ENCODE assay signal across 17 cellular contexts in the genomic region with DNA sequence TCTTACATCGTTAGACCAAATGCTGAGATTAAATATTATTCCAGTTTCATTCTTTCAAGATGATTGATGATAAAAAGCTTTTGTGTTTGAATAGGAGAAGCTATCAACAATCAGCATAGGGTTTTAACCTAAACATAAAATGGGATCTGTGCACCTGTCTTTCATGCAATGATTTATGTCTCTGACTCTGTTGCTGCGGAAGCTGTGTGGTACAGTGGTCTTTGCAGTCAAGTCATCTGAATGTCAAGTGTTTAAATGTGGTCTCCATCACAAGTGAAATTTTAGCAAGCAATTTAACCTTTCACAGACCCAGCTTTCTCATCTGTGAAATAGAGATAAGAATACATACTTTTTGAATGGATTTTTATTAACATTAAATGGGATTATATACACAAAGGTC.
DNase-seq lines count a peak whose midpoint lies in the region; ATAC-seq, FAIRE-seq and TF ChIP-seq lines count a peak whose summit lies in the region.
"Had no signal": no experiment of that assay in that cellular context is flagged by ENCODE, and none has a peak within 500 bp of the region (broad histone marks: within the 10 kb centered on the region; RNA-seq: fewer than 3 reads in every experiment).

No MANE protein-coding gene starts in this region.

- TF ChIP-seq POLR2A in erythroblast (IDR thresholded peaks at IDR 0.05; ENCODE audit: low read length): no peak

- H3K27ac Mint-ChIP-seq in activated naive CD8-positive, alpha-beta T cell treated with anti-CD3 and anti-CD28 coated beads, Interleukin-2, amount 10 ng/mL, durations not matched to agents 7 days and 5 days: no peak overlapping the region
- no peak overlapping the region for H3K27ac Mint-ChIP-seq in activated naive CD8-positive, alpha-beta T cell treated with anti-CD3 and anti-CD28 coated beads for 36 hours
- no peak overlapping the region for H3K27ac Mint-ChIP-seq in effector memory CD8-positive, alpha-beta T cell
- no peak overlapping the region for H3K27ac Mint-ChIP-seq in mesothelial cell of epicardium
- H3K27ac Mint-ChIP-seq: H9 had no signal

- H3K4me3 Mint-ChIP-seq in activated naive CD8-positive, alpha-beta T cell treated with anti-CD3 and anti-CD28 coated beads, Interleukin-2, amount 10 ng/mL, durations not matched to agents 7 days and 5 days: no peak overlapping the region
- H3K4me3 Mint-ChIP-seq in activated naive CD8-positive, alpha-beta T cell treated with anti-CD3 and anti-CD28 coated beads for 36 hours: no peak overlapping the region
- no peak overlapping the region for H3K4me3 Mint-ChIP-seq in effector memory CD8-positive, alpha-beta T cell
- H3K4me3 Mint-ChIP-seq in mesothelial cell of epicardium: no peak overlapping the region
- H3K4me3 Mint-ChIP-seq: CD8-positive, alpha-beta memory T cell; H9 had no signal

- H3K36me3 Mint-ChIP-seq in activated naive CD8-positive, alpha-beta T cell treated with anti-CD3 and anti-CD28 coated beads, Interleukin-2, amount 10 ng/mL, durations not matched to agents 7 days and 5 days: peaks cover 2% of the 10 kb centered on the region
- peaks cover 2% of the 10 kb centered on the region for H3K36me3 Mint-ChIP-seq in activated naive CD8-positive, alpha-beta T cell treated with anti-CD3 and anti-CD28 coated beads for 36 hours
- H3K36me3 Mint-ChIP-seq in effector memory CD8-positive, alpha-beta T cell (ENCODE audit: insufficient read depth): no peaks in the 10 kb centered on the region
- H3K36me3 Mint-ChIP-seq in mesothelial cell of epicardium: no peaks in the 10 kb centered on the region

- ATAC-seq in activated naive CD8-positive, alpha-beta T cell treated with anti-CD3 and anti-CD28 coated beads, Interleukin-2, amount 10 ng/mL, durations not matched to agents 7 days and 5 days (ENCODE audit: low read depth): peak; percentile 58
- ATAC-seq in effector memory CD8-positive, alpha-beta T cell (replicated peaks): no peak

- FAIRE-seq in colon (lab: Jason Lieb, UNC): peak; percentile 5
- FAIRE-seq: GM12892, GM19239 had no signal

- POLR2A ChIA-PET in activated naive CD8-positive, alpha-beta T cell treated with anti-CD3 and anti-CD28 coated beads, Interleukin-2, amount 10 ng/mL, durations not matched to agents 7 days and 5 days (lab: Charles Lee): interaction anchor here (1.0 kb wide), 1 partner anchor 26 kb away, joined by 3 read pairs; no protein-coding TSS in a partner anchor

- no peak for TF ChIP-seq CTCF in mesothelial cell of epicardium (IDR thresholded peaks at IDR 0.05; ENCODE audit: unreplicated experiment)

- peaks cover 7% of the 10 kb centered on the region for H3K9me3 Mint-ChIP-seq in activated naive CD8-positive, alpha-beta T cell treated with anti-CD3 and anti-CD28 coated beads, Interleukin-2, amount 10 ng/mL, durations not matched to agents 7 days and 5 days
- peaks cover 10% of the 10 kb centered on the region for H3K9me3 Mint-ChIP-seq in activated naive CD8-positive, alpha-beta T cell treated with anti-CD3 and anti-CD28 coated beads for 36 hours
- H3K9me3 Mint-ChIP-seq in effector memory CD8-positive, alpha-beta T cell: peaks cover 0 to 4% of the 10 kb centered on the region in 2 donors
- peaks cover 6% of the 10 kb centered on the region for H3K9me3 Mint-ChIP-seq in mesothelial cell of epicardium
- H3K9me3 Mint-ChIP-seq: H9 had no signal

- DNase-seq in NCI-H1417 (lab: John Stamatoyannopoulos, UW) (peak in 2 of 3 experiments; percentile 42 to 92), NCI-H1417 treated with DMSO at 0.1 percent for 48 hours (lab: John Stamatoyannopoulos, UW) (no peak), erythroblast (lab: John Stamatoyannopoulos, UW) (no peak), mesothelial cell of epicardium (ENCODE audit: low spot score in 2 of 2, unreplicated experiment in 2 of 2) (no peak)
- DNase-seq in activated naive CD8-positive, alpha-beta T cell treated with anti-CD3 and anti-CD28 coated beads, Interleukin-2, amount 10 ng/mL, durations not matched to agents 7 days and 5 days: no peak
- DNase-seq in activated naive CD8-positive, alpha-beta T cell treated with anti-CD3 and anti-CD28 coated beads for 36 hours: no peak
- DNase-seq in effector memory CD8-positive, alpha-beta T cell: no peak
- DNase-seq: AML-193, Caco-2, DND-41, GDM1, GOT3, H9 had no signal

- peaks cover 1% of the 10 kb centered on the region for H3K4me1 Mint-ChIP-seq in activated naive CD8-positive, alpha-beta T cell treated with anti-CD3 and anti-CD28 coated beads, Interleukin-2, amount 10 ng/mL, durations not matched to agents 7 days and 5 days
- H3K4me1 Mint-ChIP-seq in activated naive CD8-positive, alpha-beta T cell treated with anti-CD3 and anti-CD28 coated beads for 36 hours: peaks cover 7% of the 10 kb centered on the region
- no peaks in the 10 kb centered on the region for H3K4me1 Mint-ChIP-seq in effector memory CD8-positive, alpha-beta T cell (ENCODE audit: low read depth in 2 of 2)
- peaks cover 3% of the 10 kb centered on the region for H3K4me1 Mint-ChIP-seq in mesothelial cell of epicardium
- H3K4me1 Mint-ChIP-seq: CD8-positive, alpha-beta memory T cell; H9 had no signal

- no peaks in the 10 kb centered on the region for H3K27me3 Mint-ChIP-seq in activated naive CD8-positive, alpha-beta T cell treated with anti-CD3 and anti-CD28 coated beads, Interleukin-2, amount 10 ng/mL, durations not matched to agents 7 days and 5 days
- H3K27me3 Mint-ChIP-seq in activated naive CD8-positive, alpha-beta T cell treated with anti-CD3 and anti-CD28 coated beads for 36 hours: no peaks in the 10 kb centered on the region
- no peaks in the 10 kb centered on the region for H3K27me3 Mint-ChIP-seq in effector memory CD8-positive, alpha-beta T cell
- no peaks in the 10 kb centered on the region for H3K27me3 Mint-ChIP-seq in mesothelial cell of epicardium (ENCODE audit: low read depth)
- H3K27me3 Mint-ChIP-seq: CD8-positive, alpha-beta memory T cell had no signal

Comparison
In these comparisons a context has a peak if more than half of its experiments do, and no peak if none do; other contexts are left out.
1. DNase-seq: peak in NCI-H1417 (2 of 3); none in NCI-H1417 treated with DMSO at 0.1 percent for 48 hours (single experiment), activated naive CD8-positive, alpha-beta T cell treated with anti-CD3 and anti-CD28 coated beads, Interleukin-2, amount 10 ng/mL, durations not matched to agents 7 days and 5 days (single experiment), activated naive CD8-positive, alpha-beta T cell treated with anti-CD3 and anti-CD28 coated beads for 36 hours (single experiment), effector memory CD8-positive, alpha-beta T cell (0 of 3), erythroblast (0 of 2) and mesothelial cell of epicardium (0 of 2).